In the genomic region with DNA sequence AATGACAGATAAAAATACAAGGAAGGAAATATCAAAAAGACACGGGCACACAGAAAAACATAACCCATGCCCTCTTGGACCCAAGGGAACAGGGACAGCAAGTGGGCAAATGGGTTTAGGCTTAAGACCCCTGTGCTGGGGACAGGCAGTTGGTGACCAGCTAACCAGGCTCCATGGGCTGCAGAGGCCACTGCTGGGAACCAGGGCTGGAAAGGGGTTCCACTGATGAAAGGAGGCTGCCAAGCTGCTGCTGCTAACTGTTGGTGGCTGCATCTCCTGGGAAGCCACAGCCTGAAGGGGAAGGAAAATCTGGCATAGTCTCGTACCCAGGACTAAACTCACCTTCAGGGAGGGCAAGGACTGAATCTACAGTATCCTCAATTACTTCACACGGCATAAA, we compare ENCODE assay signal across 9 cellular contexts.
"Had no signal": no experiment of that assay in that cellular context is flagged by ENCODE, and none has a peak within 500 bp of the region (broad histone marks: within the 10 kb centered on the region; RNA-seq: fewer than 3 reads in every experiment).

No MANE protein-coding gene starts in this region.

- H3K27me3 Mint-ChIP-seq: IgD-negative memory B cell had no signal

- H3K4me3 Mint-ChIP-seq: HFFc6, IgD-negative memory B cell had no signal

- H3K36me3 Mint-ChIP-seq: IgD-negative memory B cell had no signal

- H3K4me3 ChIP-seq: GM23248, HAP-1 had no signal

- H3K27ac Mint-ChIP-seq: HFFc6, IgD-negative memory B cell had no signal

- H3K4me1 ChIP-seq: HAP-1 had no signal

- H3K4me1 Mint-ChIP-seq: IgD-negative memory B cell had no signal

- H3K36me3 ChIP-seq: HAP-1 had no signal

- H3K9me3 ChIP-seq: HAP-1 had no signal

- DNase-seq: GM23248, GOT3, H7, HFFc6 had no signal

- ATAC-seq: HCT116, HepG2 had no signal

- H3K27ac ChIP-seq: GM23248, HL-60 had no signal
